In the genomic region with DNA sequence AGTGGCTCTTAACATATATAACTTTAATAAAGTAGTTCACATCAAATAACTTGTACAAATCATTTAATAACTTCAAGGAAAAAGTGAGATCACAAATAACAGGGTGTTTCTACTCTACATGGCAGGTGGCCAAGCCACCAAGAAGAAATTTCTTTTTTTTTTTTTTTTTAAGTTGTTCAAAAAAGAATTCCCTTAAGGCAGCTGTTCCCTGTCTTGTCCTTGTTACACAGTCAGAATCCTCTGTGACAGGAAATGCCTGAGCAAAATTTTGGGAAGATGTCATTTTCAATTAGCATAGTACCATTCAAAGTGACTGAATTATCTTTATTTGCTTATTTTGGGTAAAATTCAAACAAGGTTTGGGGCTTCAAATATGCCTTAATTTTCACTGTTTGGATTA, we compare ENCODE assay signal across 21 cellular contexts.
"Had no signal": no experiment of that assay in that cellular context is flagged by ENCODE, and none has a peak within 500 bp of the region (broad histone marks: within the 10 kb centered on the region; RNA-seq: fewer than 3 reads in every experiment).

No MANE protein-coding gene starts in this region.

- H3K4me3 ChIP-seq: adrenal gland, colonic mucosa, pancreas, tibial nerve, uterus had no signal

- ATAC-seq: activated CD4-positive, CD25-positive, alpha-beta regulatory T cell treated with anti-CD3 and anti-CD28 coated beads, Interleukin-2, amount 50 U/mL, for 24 hours; activated T-helper 17 cell treated with anti-CD3 and anti-CD28 coated beads, Interleukin-2, amount 50 U/mL, for 72 hours; esophagus mucosa; left colon; pancreas; T-cell had no signal

- H3K27me3 Mint-ChIP-seq: activated T-helper 17 cell treated with anti-CD3 and anti-CD28 coated beads, Interleukin-2, amount 50 U/mL, for 72 hours; naive B cell; T-cell had no signal

- H3K27ac Mint-ChIP-seq: activated T-helper 17 cell treated with anti-CD3 and anti-CD28 coated beads, Interleukin-2, amount 50 U/mL, for 72 hours; immature natural killer cell; naive B cell; T-cell had no signal

- H3K36me3 Mint-ChIP-seq: immature natural killer cell, naive B cell, T-cell had no signal

- DNase-seq: activated CD4-positive, alpha-beta T cell treated with anti-CD3 and anti-CD28 coated beads, Interleukin-2, amount 50 U/mL, for 1 hour; activated naive CD4-positive, alpha-beta T cell treated with anti-CD3 and anti-CD28 coated beads, Interleukin-2, amount 50 U/mL, for 16 hours; adrenal gland; caudate nucleus; colonic mucosa; immature natural killer cell; left colon; midbrain; naive B cell; pancreas; stimulated activated CD4-positive, alpha-beta T cell treated with anti-CD3 and anti-CD28 coated beads, Interleukin-15, amount 100 ng/mL, for 24 hours; stimulated activated CD4-positive, alpha-beta T cell treated with anti-CD3 and anti-CD28 coated beads, Interleukin-4, amount 100 ng/mL, for 24 hours; stimulated activated naive CD4-positive, alpha-beta T cell treated with Interleukin-2 at 50 U/mL for 16 hours; substantia nigra; T-cell; T-helper 9 cell; uterus had no signal

- H3K4me3 Mint-ChIP-seq: activated T-helper 17 cell treated with anti-CD3 and anti-CD28 coated beads, Interleukin-2, amount 50 U/mL, for 72 hours; immature natural killer cell; naive B cell; T-cell had no signal

- H3K4me1 Mint-ChIP-seq: activated T-helper 17 cell treated with anti-CD3 and anti-CD28 coated beads, Interleukin-2, amount 50 U/mL, for 72 hours; immature natural killer cell; naive B cell; T-cell had no signal
